In the genomic region with DNA sequence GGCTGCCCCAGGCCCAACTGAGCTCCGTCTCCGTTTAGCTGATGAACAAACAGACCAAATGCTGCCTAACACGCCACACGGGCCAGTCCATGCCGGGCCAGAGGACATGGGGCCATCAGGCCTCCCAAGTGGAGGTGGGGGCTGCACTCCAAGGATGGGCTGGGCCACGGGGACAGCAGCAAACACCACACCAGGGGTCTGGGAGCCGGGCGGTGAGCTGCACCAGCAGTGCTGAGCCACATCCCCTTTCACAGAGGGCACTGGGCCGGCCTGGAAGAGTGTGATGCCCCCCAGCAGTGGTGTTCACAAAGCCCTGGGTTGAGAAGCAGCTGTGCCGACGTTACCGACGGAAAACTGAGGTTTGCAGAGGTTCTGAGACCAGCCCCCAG, we compare ENCODE assay signal across 25 cellular contexts. TPM values are rescaled to one million over a fixed set of nuclear protein-coding genes. Genes with fewer than 3 reads are reported as not detected.
"Had no signal": no experiment of that assay in that cellular context is flagged by ENCODE, and none has a peak within 500 bp of the region (broad histone marks: within the 10 kb centered on the region; RNA-seq: fewer than 3 reads in every experiment).

No MANE protein-coding gene starts in this region.

- H3K4me1 ChIP-seq: adrenal gland, foreskin keratinocyte had no signal

- DNase-seq: activated CD4-positive, alpha-beta T cell treated with anti-CD3 and anti-CD28 coated beads for 4 hours; activated CD4-positive, alpha-beta T cell treated with anti-CD3 and anti-CD28 coated beads, Interleukin-2, amount 50 U/mL, for 4 hours; activated effector memory CD4-positive, alpha-beta T cell treated with Interleukin-2 at 50 U/mL for 16 hours; activated naive CD4-positive, alpha-beta T cell treated with anti-CD3 and anti-CD28 coated beads for 36 hours; activated naive CD8-positive, alpha-beta T cell treated with anti-CD3 and anti-CD28 coated beads for 36 hours; activated T-cell treated with anti-CD3 and anti-CD28 coated beads for 4 hours; adrenal gland; brain microvascular endothelial cell; cortex of kidney; foreskin keratinocyte; heart right ventricle; left lung; mesendoderm; mucosa of descending colon; right cardiac atrium; spleen; stimulated activated naive CD4-positive, alpha-beta T cell had no signal

- H3K4me1 Mint-ChIP-seq: nephron had no signal

- H3K4me3 ChIP-seq: adrenal gland, ascending aorta, esophagus muscularis mucosa, heart right ventricle, left lung, lung, mucosa of descending colon, spleen, suprapubic skin, tibial nerve had no signal

- ATAC-seq: foreskin keratinocyte, left lung, mucosa of descending colon, right cardiac atrium had no signal

- H3K9me3 Mint-ChIP-seq: activated naive CD4-positive, alpha-beta T cell treated with anti-CD3 and anti-CD28 coated beads for 36 hours; activated naive CD8-positive, alpha-beta T cell treated with anti-CD3 and anti-CD28 coated beads for 36 hours; nephron had no signal

- H3K4me3 Mint-ChIP-seq: activated naive CD4-positive, alpha-beta T cell treated with anti-CD3 and anti-CD28 coated beads for 36 hours; activated naive CD8-positive, alpha-beta T cell treated with anti-CD3 and anti-CD28 coated beads for 36 hours had no signal

- H3K36me3 ChIP-seq: adrenal gland, ascending aorta, brain microvascular endothelial cell, esophagus muscularis mucosa, heart right ventricle, left lung, spleen, suprapubic skin, tibial nerve had no signal

- H3K36me3 Mint-ChIP-seq: activated naive CD8-positive, alpha-beta T cell treated with anti-CD3 and anti-CD28 coated beads for 36 hours had no signal

- H3K9me3 ChIP-seq: adrenal gland, ascending aorta, esophagus muscularis mucosa, heart right ventricle, left lung, mucosa of descending colon, spleen, suprapubic skin, tibial nerve had no signal

- H3K27ac ChIP-seq: ascending aorta, brain microvascular endothelial cell, esophagus muscularis mucosa, foreskin keratinocyte, heart right ventricle, left lung, spleen, suprapubic skin, tibial nerve had no signal

- H3K27ac Mint-ChIP-seq: activated naive CD4-positive, alpha-beta T cell treated with anti-CD3 and anti-CD28 coated beads for 36 hours; activated naive CD8-positive, alpha-beta T cell treated with anti-CD3 and anti-CD28 coated beads for 36 hours; nephron had no signal

RNA-seq across cellular contexts. Expression of gene KCNQ2, which starts 2.7 kb away (rescaled TPM):
- total RNA-seq: activated naive CD4-positive, alpha-beta T cell treated with anti-CD3 and anti-CD28 coated beads for 36 hours; ascending aorta; foreskin keratinocyte; left lung; omental fat pad; T-helper 1 cell treated with Interleukin-12 subunit alpha and Interleukin-12 subunit beta and Interleukin-4 antibody, amounts not matched to agents 30 ng/mL and 1 ng/mL, for 36 hours; tibial nerve had no signal
- polyA plus RNA-seq: foreskin keratinocyte had no signal

RNA-seq across cellular contexts. Expression of gene EEF1A2, which starts 29.2 kb away (rescaled TPM):
- total RNA-seq: tibial nerve had no signal
